Comparison of ENCODE assay signal across 8 cellular contexts in genomic region chr11:117098269-117099231, GRCh38. TPM values are rescaled to one million over a fixed set of nuclear protein-coding genes. Genes with fewer than 3 reads are reported as not detected.
DNase-seq lines count a peak whose midpoint lies in the region; ATAC-seq, FAIRE-seq and TF ChIP-seq lines count a peak whose summit lies in the region.

Gene SIK3, minus strand, starts transcription at chr11:117098428. Its CDS starts 13 bp downstream, at chr11:117098415.

- H3K36me3 ChIP-seq in right atrium auricular region (no peaks in the 10 kb centered on the region), uterus (no peaks in the 10 kb centered on the region)

- H3K4me3 ChIP-seq in right atrium auricular region (peak within 1 kb of the TSS; percentile 89 to 93), uterus (peak within 1 kb of the TSS; percentile 58 to 74)

- no peaks in the 10 kb centered on the region for H3K27me3 ChIP-seq in right atrium auricular region
- no peaks in the 10 kb centered on the region for H3K27me3 ChIP-seq in uterus

- H3K4me1 ChIP-seq in right atrium auricular region: peaks cover 0 to 59% of the 10 kb centered on the region in 2 donors
- no peaks in the 10 kb centered on the region for H3K4me1 ChIP-seq in uterus

- H3K9me3 ChIP-seq in right atrium auricular region: no peaks in the 10 kb centered on the region
- H3K9me3 ChIP-seq in uterus: no peaks in the 10 kb centered on the region

- H3K27ac ChIP-seq in angular gyrus (ENCODE audit: low read depth, low read length) (peak within 1 kb of the TSS; percentile 100), right atrium auricular region (peak within 1 kb of the TSS; percentile 91 to 95), uterus (peak within 1 kb of the TSS; percentile 97 to 99)

- FAIRE-seq in GM12891 (lab: Jason Lieb, UNC): peak; percentile 85

- 0 out of 2 replicates have a peak, but pooled peaks have one; percentile 30 for TF ChIP-seq POLR2A in GM12891 (IDR thresholded peaks at IDR 0.05; ENCODE audit: low read depth, low read length)
- TF ChIP-seq POLR2A in uterus (IDR thresholded peaks at IDR 0.05): peak; percentile 64 to 81

- DNase-seq in GM12891 (ENCODE audit: insufficient read length, low spot score) (peak; percentile 94), NCI-H1694 (lab: John Stamatoyannopoulos, UW) (peak; percentile 26), T-helper 2 cell (peak; percentile 86 to 94 (median 92)), right atrium auricular region (ENCODE audit: low spot score) (peak; percentile 92), putamen (ENCODE audit: low spot score) (peak; percentile 96), uterus (peak; percentile 92 to 95)

- peak; percentile 65 for ATAC-seq in HG02870 (IDR thresholded peaks at IDR 0.05; ENCODE audit: unreplicated experiment)

- peak in 1 of 2 donors; percentile 74 for TF ChIP-seq CTCF in right atrium auricular region (IDR thresholded peaks at IDR 0.05)
- peak; percentile 47 to 64 (median 55) for TF ChIP-seq CTCF in uterus (IDR thresholded peaks at IDR 0.05)

- intact Hi-C loops in uterus (cut with DNase I; ENCODE audit: low total_unique reads): no loop called here

TF ChIP-seq in GM12891, 5 proteins besides CTCF, POLR2A, EP300 and RAD21:
- TF ChIP-seq SPI1 (IDR thresholded peaks at IDR 0.05; ENCODE audit: low read depth, low read length) (no peak), PAX5 (IDR thresholded peaks at IDR 0.05; ENCODE audit: insufficient read depth, low read length, severe bottlenecking) (peak; percentile 90), POU2F2 (IDR thresholded peaks at IDR 0.05; ENCODE audit: low read depth, low read length) (0 out of 2 replicates have a peak, but pooled peaks have one; percentile 40), POLR2AphosphoS5 (IDR thresholded peaks at IDR 0.05; ENCODE audit: low read depth, low read length) (no peak), TAF1 (IDR thresholded peaks at IDR 0.05; ENCODE audit: low read depth, low read length) (peak; percentile 15; the same call in 1 of the 2 replicates)

RNA-seq across cellular contexts. Expression of gene SIK3, which starts in this region (rescaled TPM):
- polyA plus RNA-seq in GM12891 (2012; ENCODE audit: low read depth, missing spikeins): 10.8 TPM
- 10 to 100 TPM; 27.0 to 40.1 TPM for total RNA-seq in right atrium auricular region
- total RNA-seq in uterus: 10 to 100 TPM; 14.1 to 77.0 (median 40.7) TPM

Comparison
In these comparisons a context has a peak if more than half of its experiments do, and no peak if none do; other contexts are left out.
1. Peak in every context shown above with its lines: DNase-seq, ATAC-seq, H3K4me3 ChIP-seq and H3K27ac ChIP-seq.
2. DNase-seq: peak in every context shown above with its lines; median percentile 96 in putamen; 94 in GM12891; 94 in uterus; 92 in T-helper 2 cell; 92 in right atrium auricular region; 26 in NCI-H1694.